Comparison of ENCODE assay signal across 7 cellular contexts in genomic region chr13:27919934-27920676, GRCh38. TPM values are rescaled to one million over a fixed set of nuclear protein-coding genes. Genes with fewer than 3 reads are reported as not detected.
A peak's percentile ranks its signal among the peaks of the same experiment; 100 is the strongest.
DNase-seq lines count a peak whose midpoint lies in the region; ATAC-seq, FAIRE-seq and TF ChIP-seq lines count a peak whose summit lies in the region.

TSS of gene PDX1 (plus strand) at chr13:27920000. CDS start at chr13:27920139, 139 bp downstream.

- H3K4me2 ChIP-seq in osteoblast (ENCODE audit: insufficient read depth, low read length) = peak within 1 kb of the TSS; percentile 64

- H3K9me3 ChIP-seq in MG63 (no peaks in the 10 kb centered on the region), endodermal cell (ENCODE audit: control insufficient read depth, low read length) (no peaks in the 10 kb centered on the region), osteoblast (ENCODE audit: low read depth, low read length) (no peaks in the 10 kb centered on the region)

- H3K4me1 ChIP-seq in endodermal cell (ENCODE audit: control insufficient read depth, insufficient read depth, low read length) (peaks cover 3% of the 10 kb centered on the region), osteoblast (ENCODE audit: insufficient read depth, low read length) (no peaks in the 10 kb centered on the region)

- DNase-seq in GM12892 (ENCODE audit: insufficient read length) (peak; percentile 42), MG63 (peak; percentile 75), endodermal cell (peak; percentile 90), osteoblast (ENCODE audit: insufficient read length, low spot score, missing footprints) (peak; percentile 84), HCEC 1CT (no peak), anterior cingulate cortex (lab: John Stamatoyannopoulos, UW) (no peak)

- H3K27me3 ChIP-seq in MG63 (0 out of 2 replicates have a peak, but pooled peaks cover 2% of the 10 kb centered on the region), endodermal cell (ENCODE audit: control insufficient read depth, insufficient read depth, low read length, poor library complexity, severe bottlenecking) (peaks cover 100% of the 10 kb centered on the region), osteoblast (ENCODE audit: insufficient read depth, low read length) (peaks cover 97% of the 10 kb centered on the region)

- no peaks in the 10 kb centered on the region for H3K36me3 Mint-ChIP-seq in endodermal cell (ENCODE audit: low read depth)

- H3K79me2 ChIP-seq in osteoblast (ENCODE audit: insufficient read depth, low read length) = no peaks in the 10 kb centered on the region

- no peak for FAIRE-seq in GM12892 (lab: Jason Lieb, UNC)

- no peak for TF ChIP-seq POLR2A in GM12892 (IDR thresholded peaks at IDR 0.05; ENCODE audit: low read depth, low read length)

- no peak within 1 kb of the TSS for H3K9ac ChIP-seq in endodermal cell (ENCODE audit: extremely low read depth, low read length, poor library complexity, severe bottlenecking)

- H3K27ac ChIP-seq in endodermal cell (ENCODE audit: low read depth, low read length) (no peak within 1 kb of the TSS), osteoblast (ENCODE audit: low read depth, low read length) (no peak within 1 kb of the TSS)

- no peak for ATAC-seq in GM18517 (IDR thresholded peaks at IDR 0.05; ENCODE audit: unreplicated experiment)

- H3K9me3 Mint-ChIP-seq in endodermal cell = peaks cover 3% of the 10 kb centered on the region

- peaks cover 99% of the 10 kb centered on the region for H3K27me3 Mint-ChIP-seq in endodermal cell (ENCODE audit: insufficient read depth)

- peak within 1 kb of the TSS; percentile 35 for H2AFZ ChIP-seq in osteoblast (ENCODE audit: low read length)

- no peaks in the 10 kb centered on the region for H3K36me3 ChIP-seq in MG63
- no peaks in the 10 kb centered on the region for H3K36me3 ChIP-seq in endodermal cell (ENCODE audit: control insufficient read depth, insufficient read depth, low read length)
- no peaks in the 10 kb centered on the region for H3K36me3 ChIP-seq in osteoblast (ENCODE audit: insufficient read depth, low read length)

- H3K27ac Mint-ChIP-seq in endodermal cell = no peak within 1 kb of the TSS

- peaks cover 25% of the 10 kb centered on the region for H3K4me1 Mint-ChIP-seq in endodermal cell

- no peak for TF ChIP-seq CTCF in endodermal cell (conservative IDR thresholded peaks at IDR 0.05)
- no peak for TF ChIP-seq CTCF in osteoblast (IDR thresholded peaks at IDR 0.05; ENCODE audit: extremely low read depth, low read depth, low read length)

- H3K4me3 Mint-ChIP-seq in endodermal cell = peak within 1 kb of the TSS; percentile 46

- peak within 1 kb of the TSS; percentile 50 for H3K4me3 ChIP-seq in MG63
- peak within 1 kb of the TSS; percentile 49 for H3K4me3 ChIP-seq in endodermal cell (ENCODE audit: low read length)
- peak within 1 kb of the TSS; percentile 53 for H3K4me3 ChIP-seq in osteoblast (ENCODE audit: insufficient read depth, low read length)

- H4K20me1 ChIP-seq in osteoblast (ENCODE audit: insufficient read depth, low read length) = no peaks in the 10 kb centered on the region

- WGBS in endodermal cell (ENCODE audit: insufficient coverage in 1 of 2, insufficient read length in 1 of 2), 2 experiments = 1 to 2% methylated on average over 12 to 76 of the region's 76 CpGs

RNA-seq across cellular contexts. Expression of gene PDX1, which starts in this region (rescaled TPM):
- polyA plus RNA-seq in GM12892 (2012; ENCODE audit: missing spikeins) = 0.17 TPM
- not detected in 2 replicates for total RNA-seq in MG63 (2014; rRNA removed; shearing (Covaris generic); ENCODE audit: low replicate concordance)
- not detected for total RNA-seq in endodermal cell
- not detected for polyA plus RNA-seq in endodermal cell (2013, experiment 1 of 2)
- polyA plus RNA-seq in endodermal cell (2013, experiment 2 of 2) = not detected
- total RNA-seq in osteoblast = not detected in 2 replicates

Comparison
In these comparisons a context has a peak if more than half of its experiments do, and no peak if none do; other contexts are left out.
1. Peak in DNase-seq and H3K4me3 ChIP-seq in MG63; RNA of the gene not detected or under 1 TPM.
2. Peak in DNase-seq and H3K4me3 ChIP-seq in endodermal cell; RNA of the gene not detected or under 1 TPM.
3. Peak in DNase-seq, H3K4me3 ChIP-seq and H3K4me2 ChIP-seq in osteoblast; RNA of the gene not detected or under 1 TPM.